ENCODE assay signal across 1 cellular context in the genomic region with DNA sequence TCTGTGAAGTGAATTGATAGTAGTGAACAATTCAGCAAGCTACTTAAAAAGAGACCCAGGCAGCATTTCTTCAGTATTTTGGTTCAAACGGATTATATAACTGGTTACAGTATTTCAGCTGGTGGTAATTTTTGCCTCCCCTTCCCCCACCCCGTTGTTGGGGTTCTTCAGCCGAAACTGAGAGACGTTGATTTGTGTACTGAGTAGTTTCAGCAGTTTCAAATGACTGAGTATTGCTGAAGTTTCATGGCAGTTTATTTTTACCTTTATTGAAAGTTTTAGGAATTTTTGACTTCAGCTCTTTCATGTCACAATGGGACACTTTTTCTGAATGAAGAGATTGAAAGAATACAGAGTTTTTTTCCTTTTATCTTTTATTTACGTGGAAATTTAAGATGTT.
TF ChIP-seq lines count a peak whose summit lies in the region.

No MANE protein-coding gene starts in this region.

TF ChIP-seq in GM12878, 131 proteins besides CTCF, POLR2A, EP300 and RAD21 (continued from another document and continues in another):
- TF ChIP-seq, protein P1, sequence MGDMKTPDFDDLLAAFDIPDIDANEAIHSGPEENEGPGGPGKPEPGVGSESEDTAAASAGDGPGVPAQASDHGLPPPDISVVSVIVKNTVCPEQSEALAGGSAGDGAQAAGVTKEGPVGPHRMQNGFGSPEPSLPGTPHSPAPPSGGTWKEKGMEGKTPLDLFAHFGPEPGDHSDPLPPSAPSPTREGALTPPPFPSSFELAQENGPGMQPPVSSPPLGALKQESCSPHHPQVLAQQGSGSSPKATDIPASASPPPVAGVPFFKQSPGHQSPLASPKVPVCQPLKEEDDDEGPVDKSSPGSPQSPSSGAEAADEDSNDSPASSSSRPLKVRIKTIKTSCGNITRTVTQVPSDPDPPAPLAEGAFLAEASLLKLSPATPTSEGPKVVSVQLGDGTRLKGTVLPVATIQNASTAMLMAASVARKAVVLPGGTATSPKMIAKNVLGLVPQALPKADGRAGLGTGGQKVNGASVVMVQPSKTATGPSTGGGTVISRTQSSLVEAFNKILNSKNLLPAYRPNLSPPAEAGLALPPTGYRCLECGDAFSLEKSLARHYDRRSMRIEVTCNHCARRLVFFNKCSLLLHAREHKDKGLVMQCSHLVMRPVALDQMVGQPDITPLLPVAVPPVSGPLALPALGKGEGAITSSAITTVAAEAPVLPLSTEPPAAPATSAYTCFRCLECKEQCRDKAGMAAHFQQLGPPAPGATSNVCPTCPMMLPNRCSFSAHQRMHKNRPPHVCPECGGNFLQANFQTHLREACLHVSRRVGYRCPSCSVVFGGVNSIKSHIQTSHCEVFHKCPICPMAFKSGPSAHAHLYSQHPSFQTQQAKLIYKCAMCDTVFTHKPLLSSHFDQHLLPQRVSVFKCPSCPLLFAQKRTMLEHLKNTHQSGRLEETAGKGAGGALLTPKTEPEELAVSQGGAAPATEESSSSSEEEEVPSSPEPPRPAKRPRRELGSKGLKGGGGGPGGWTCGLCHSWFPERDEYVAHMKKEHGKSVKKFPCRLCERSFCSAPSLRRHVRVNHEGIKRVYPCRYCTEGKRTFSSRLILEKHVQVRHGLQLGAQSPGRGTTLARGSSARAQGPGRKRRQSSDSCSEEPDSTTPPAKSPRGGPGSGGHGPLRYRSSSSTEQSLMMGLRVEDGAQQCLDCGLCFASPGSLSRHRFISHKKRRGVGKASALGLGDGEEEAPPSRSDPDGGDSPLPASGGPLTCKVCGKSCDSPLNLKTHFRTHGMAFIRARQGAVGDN (IDR thresholded peaks at IDR 0.05) = no peak
- TF ChIP-seq FOS (IDR thresholded peaks at IDR 0.05; ENCODE audit: borderline replicate concordance, extremely low read depth, insufficient read length) (no peak), CBFB (IDR thresholded peaks at IDR 0.05; ENCODE audit: low read depth) (no peak), ATF7 (IDR thresholded peaks at IDR 0.05; ENCODE audit: low read depth) (peak; percentile 20; the same call in 1 of the 2 replicates), RFX5 (IDR thresholded peaks at IDR 0.05; ENCODE audit: low read depth, low read length) (no peak), ETV6 (conservative IDR thresholded peaks at IDR 0.05 in 1 of 2, IDR thresholded peaks at IDR 0.05 in 1 of 2; ENCODE audit: borderline replicate concordance in 1 of 2, low read depth in 1 of 2) (peak in 1 of 2 experiments; percentile 45; a peak in 1 of 4 replicates), SREBF1 (IDR thresholded peaks at IDR 0.05; ENCODE audit: low read length) (no peak), SIN3A (IDR thresholded peaks at IDR 0.05; ENCODE audit: low read depth, low read length) (peak; percentile 73; the same call in 1 of the 2 replicates), CHD1 (IDR thresholded peaks at IDR 0.05; ENCODE audit: low read depth, low read length) (no peak), KDM1A (IDR thresholded peaks at IDR 0.05; ENCODE audit: borderline replicate concordance) (no peak), HDAC2 (IDR thresholded peaks at IDR 0.05) (no peak), TCF7 (IDR thresholded peaks at IDR 0.05; ENCODE audit: borderline replicate concordance) (no peak), SPI1 (IDR thresholded peaks at IDR 0.05; ENCODE audit: borderline replicate concordance, insufficient read depth, low read depth, low read length) (no peak), KLF5 (IDR thresholded peaks at IDR 0.05; ENCODE audit: partially characterized antibody) (no peak), SMC3 (IDR thresholded peaks at IDR 0.05; ENCODE audit: borderline replicate concordance, low read length) (no peak), ZNF274 (IDR thresholded peaks at IDR 0.05; ENCODE audit: insufficient read depth, insufficient read length) (no peak), TCF12 (IDR thresholded peaks at IDR 0.05; ENCODE audit: low read depth, low read length) (peak; percentile 63; the same call in 1 of the 2 replicates), BMI1 (IDR thresholded peaks at IDR 0.05; ENCODE audit: borderline replicate concordance) (no peak), BHLHE40 (IDR thresholded peaks at IDR 0.05; ENCODE audit: borderline replicate concordance in 1 of 2, low read depth in 2 of 2, low read length in 1 of 2) (0 out of 4 replicates have a peak, but pooled peaks of 1 of the 2 experiments have one; percentile 16)
- TF ChIP-seq, protein P2, sequence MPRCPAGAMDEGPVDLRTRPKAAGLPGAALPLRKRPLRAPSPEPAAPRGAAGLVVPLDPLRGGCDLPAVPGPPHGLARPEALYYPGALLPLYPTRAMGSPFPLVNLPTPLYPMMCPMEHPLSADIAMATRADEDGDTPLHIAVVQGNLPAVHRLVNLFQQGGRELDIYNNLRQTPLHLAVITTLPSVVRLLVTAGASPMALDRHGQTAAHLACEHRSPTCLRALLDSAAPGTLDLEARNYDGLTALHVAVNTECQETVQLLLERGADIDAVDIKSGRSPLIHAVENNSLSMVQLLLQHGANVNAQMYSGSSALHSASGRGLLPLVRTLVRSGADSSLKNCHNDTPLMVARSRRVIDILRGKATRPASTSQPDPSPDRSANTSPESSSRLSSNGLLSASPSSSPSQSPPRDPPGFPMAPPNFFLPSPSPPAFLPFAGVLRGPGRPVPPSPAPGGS (IDR thresholded peaks at IDR 0.05; ENCODE audit: borderline replicate concordance, insufficient read depth, low read depth, low read length, poor library complexity, severe bottlenecking) = no peak
- TF ChIP-seq, protein P3, sequence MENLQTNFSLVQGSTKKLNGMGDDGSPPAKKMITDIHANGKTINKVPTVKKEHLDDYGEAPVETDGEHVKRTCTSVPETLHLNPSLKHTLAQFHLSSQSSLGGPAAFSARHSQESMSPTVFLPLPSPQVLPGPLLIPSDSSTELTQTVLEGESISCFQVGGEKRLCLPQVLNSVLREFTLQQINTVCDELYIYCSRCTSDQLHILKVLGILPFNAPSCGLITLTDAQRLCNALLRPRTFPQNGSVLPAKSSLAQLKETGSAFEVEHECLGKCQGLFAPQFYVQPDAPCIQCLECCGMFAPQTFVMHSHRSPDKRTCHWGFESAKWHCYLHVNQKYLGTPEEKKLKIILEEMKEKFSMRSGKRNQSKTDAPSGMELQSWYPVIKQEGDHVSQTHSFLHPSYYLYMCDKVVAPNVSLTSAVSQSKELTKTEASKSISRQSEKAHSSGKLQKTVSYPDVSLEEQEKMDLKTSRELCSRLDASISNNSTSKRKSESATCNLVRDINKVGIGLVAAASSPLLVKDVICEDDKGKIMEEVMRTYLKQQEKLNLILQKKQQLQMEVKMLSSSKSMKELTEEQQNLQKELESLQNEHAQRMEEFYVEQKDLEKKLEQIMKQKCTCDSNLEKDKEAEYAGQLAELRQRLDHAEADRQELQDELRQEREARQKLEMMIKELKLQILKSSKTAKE (IDR thresholded peaks at IDR 0.05; ENCODE audit: low read depth, poor library complexity, severe bottlenecking) = peak; percentile 85
- TF ChIP-seq, protein P4, sequence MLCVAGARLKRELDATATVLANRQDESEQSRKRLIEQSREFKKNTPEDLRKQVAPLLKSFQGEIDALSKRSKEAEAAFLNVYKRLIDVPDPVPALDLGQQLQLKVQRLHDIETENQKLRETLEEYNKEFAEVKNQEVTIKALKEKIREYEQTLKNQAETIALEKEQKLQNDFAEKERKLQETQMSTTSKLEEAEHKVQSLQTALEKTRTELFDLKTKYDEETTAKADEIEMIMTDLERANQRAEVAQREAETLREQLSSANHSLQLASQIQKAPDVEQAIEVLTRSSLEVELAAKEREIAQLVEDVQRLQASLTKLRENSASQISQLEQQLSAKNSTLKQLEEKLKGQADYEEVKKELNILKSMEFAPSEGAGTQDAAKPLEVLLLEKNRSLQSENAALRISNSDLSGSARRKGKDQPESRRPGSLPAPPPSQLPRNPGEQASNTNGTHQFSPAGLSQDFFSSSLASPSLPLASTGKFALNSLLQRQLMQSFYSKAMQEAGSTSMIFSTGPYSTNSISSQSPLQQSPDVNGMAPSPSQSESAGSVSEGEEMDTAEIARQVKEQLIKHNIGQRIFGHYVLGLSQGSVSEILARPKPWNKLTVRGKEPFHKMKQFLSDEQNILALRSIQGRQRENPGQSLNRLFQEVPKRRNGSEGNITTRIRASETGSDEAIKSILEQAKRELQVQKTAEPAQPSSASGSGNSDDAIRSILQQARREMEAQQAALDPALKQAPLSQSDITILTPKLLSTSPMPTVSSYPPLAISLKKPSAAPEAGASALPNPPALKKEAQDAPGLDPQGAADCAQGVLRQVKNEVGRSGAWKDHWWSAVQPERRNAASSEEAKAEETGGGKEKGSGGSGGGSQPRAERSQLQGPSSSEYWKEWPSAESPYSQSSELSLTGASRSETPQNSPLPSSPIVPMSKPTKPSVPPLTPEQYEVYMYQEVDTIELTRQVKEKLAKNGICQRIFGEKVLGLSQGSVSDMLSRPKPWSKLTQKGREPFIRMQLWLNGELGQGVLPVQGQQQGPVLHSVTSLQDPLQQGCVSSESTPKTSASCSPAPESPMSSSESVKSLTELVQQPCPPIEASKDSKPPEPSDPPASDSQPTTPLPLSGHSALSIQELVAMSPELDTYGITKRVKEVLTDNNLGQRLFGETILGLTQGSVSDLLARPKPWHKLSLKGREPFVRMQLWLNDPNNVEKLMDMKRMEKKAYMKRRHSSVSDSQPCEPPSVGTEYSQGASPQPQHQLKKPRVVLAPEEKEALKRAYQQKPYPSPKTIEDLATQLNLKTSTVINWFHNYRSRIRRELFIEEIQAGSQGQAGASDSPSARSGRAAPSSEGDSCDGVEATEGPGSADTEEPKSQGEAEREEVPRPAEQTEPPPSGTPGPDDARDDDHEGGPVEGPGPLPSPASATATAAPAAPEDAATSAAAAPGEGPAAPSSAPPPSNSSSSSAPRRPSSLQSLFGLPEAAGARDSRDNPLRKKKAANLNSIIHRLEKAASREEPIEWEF (IDR thresholded peaks at IDR 0.05; ENCODE audit: insufficient replicate concordance, low read depth, low read length) = no peak
- TF ChIP-seq, protein P5, sequence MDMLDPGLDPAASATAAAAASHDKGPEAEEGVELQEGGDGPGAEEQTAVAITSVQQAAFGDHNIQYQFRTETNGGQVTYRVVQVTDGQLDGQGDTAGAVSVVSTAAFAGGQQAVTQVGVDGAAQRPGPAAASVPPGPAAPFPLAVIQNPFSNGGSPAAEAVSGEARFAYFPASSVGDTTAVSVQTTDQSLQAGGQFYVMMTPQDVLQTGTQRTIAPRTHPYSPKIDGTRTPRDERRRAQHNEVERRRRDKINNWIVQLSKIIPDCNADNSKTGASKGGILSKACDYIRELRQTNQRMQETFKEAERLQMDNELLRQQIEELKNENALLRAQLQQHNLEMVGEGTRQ (IDR thresholded peaks at IDR 0.05; ENCODE audit: borderline replicate concordance, low read depth, low read length) = no peak
- TF ChIP-seq, protein P6, sequence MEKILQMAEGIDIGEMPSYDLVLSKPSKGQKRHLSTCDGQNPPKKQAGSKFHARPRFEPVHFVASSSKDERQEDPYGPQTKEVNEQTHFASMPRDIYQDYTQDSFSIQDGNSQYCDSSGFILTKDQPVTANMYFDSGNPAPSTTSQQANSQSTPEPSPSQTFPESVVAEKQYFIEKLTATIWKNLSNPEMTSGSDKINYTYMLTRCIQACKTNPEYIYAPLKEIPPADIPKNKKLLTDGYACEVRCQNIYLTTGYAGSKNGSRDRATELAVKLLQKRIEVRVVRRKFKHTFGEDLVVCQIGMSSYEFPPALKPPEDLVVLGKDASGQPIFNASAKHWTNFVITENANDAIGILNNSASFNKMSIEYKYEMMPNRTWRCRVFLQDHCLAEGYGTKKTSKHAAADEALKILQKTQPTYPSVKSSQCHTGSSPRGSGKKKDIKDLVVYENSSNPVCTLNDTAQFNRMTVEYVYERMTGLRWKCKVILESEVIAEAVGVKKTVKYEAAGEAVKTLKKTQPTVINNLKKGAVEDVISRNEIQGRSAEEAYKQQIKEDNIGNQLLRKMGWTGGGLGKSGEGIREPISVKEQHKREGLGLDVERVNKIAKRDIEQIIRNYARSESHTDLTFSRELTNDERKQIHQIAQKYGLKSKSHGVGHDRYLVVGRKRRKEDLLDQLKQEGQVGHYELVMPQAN (conservative IDR thresholded peaks at IDR 0.05) = no peak; the same call in 1 of the 2 replicates
- TF ChIP-seq, protein P7, sequence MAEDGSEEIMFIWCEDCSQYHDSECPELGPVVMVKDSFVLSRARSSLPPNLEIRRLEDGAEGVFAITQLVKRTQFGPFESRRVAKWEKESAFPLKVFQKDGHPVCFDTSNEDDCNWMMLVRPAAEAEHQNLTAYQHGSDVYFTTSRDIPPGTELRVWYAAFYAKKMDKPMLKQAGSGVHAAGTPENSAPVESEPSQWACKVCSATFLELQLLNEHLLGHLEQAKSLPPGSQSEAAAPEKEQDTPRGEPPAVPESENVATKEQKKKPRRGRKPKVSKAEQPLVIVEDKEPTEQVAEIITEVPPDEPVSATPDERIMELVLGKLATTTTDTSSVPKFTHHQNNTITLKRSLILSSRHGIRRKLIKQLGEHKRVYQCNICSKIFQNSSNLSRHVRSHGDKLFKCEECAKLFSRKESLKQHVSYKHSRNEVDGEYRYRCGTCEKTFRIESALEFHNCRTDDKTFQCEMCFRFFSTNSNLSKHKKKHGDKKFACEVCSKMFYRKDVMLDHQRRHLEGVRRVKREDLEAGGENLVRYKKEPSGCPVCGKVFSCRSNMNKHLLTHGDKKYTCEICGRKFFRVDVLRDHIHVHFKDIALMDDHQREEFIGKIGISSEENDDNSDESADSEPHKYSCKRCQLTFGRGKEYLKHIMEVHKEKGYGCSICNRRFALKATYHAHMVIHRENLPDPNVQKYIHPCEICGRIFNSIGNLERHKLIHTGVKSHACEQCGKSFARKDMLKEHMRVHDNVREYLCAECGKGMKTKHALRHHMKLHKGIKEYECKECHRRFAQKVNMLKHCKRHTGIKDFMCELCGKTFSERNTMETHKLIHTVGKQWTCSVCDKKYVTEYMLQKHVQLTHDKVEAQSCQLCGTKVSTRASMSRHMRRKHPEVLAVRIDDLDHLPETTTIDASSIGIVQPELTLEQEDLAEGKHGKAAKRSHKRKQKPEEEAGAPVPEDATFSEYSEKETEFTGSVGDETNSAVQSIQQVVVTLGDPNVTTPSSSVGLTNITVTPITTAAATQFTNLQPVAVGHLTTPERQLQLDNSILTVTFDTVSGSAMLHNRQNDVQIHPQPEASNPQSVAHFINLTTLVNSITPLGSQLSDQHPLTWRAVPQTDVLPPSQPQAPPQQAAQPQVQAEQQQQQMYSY (CRISPR knock-in tag; IDR thresholded peaks at IDR 0.05) = no peak
- TF ChIP-seq, protein P8, sequence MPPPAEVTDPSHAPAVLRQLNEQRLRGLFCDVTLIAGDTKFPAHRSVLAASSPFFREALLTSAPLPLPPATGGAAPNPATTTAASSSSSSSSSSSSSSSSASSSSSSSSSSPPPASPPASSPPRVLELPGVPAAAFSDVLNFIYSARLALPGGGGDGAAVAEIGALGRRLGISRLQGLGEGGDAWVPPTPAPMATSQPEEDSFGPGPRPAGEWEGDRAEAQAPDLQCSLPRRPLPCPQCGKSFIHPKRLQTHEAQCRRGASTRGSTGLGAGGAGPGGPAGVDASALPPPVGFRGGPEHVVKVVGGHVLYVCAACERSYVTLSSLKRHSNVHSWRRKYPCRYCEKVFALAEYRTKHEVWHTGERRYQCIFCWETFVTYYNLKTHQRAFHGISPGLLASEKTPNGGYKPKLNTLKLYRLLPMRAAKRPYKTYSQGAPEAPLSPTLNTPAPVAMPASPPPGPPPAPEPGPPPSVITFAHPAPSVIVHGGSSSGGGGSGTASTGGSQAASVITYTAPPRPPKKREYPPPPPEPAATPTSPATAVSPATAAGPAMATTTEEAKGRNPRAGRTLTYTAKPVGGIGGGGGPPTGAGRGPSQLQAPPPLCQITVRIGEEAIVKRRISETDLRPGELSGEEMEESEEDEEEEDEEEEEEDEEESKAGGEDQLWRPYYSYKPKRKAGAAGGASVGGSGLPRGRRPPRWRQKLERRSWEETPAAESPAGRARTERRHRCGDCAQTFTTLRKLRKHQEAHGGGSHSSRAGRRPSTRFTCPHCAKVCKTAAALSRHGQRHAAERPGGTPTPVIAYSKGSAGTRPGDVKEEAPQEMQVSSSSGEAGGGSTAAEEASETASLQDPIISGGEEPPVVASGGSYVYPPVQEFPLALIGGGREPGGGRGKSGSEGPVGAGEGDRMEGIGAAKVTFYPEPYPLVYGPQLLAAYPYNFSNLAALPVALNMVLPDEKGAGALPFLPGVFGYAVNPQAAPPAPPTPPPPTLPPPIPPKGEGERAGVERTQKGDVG (CRISPR knock-in tag; IDR thresholded peaks at IDR 0.05) = no peak
